In genomic region chr5:65101706-65102105, GRCh38 we compare ENCODE assay signal across 14 cellular contexts.
DNase-seq lines count a peak whose midpoint lies in the region; ATAC-seq, FAIRE-seq and TF ChIP-seq lines count a peak whose summit lies in the region.
"Had no signal": no experiment of that assay in that cellular context is flagged by ENCODE, and none has a peak within 500 bp of the region (broad histone marks: within the 10 kb centered on the region; RNA-seq: fewer than 3 reads in every experiment).

No MANE protein-coding gene starts in this region.

- no peak overlapping the region for H3K9ac ChIP-seq in K562 (ENCODE audit: insufficient read depth in 1 of 2, low read depth in 2 of 2, low read length in 2 of 2)

- H3K9me1 ChIP-seq in K562 (ENCODE audit: control insufficient read depth, insufficient read depth, low read length): no peaks in the 10 kb centered on the region

- no peaks in the 10 kb centered on the region for H4K20me1 ChIP-seq in K562 (replicated peaks; ENCODE audit: control insufficient read depth, insufficient read depth, low read length)

- H3K27ac Mint-ChIP-seq in memory B cell: peak overlapping the region; percentile 11

- 56% methylated on average over 7 of the region's 7 CpGs for WGBS in K562 (ENCODE audit: insufficient coverage, low coverage, missing lambda C conversion rate)
- 57 to 69% methylated on average over 7 of the region's 7 CpGs for WGBS in tibial nerve, 2 donors

- in situ Hi-C loops in K562 (cut with MboI): no loop called here

- no peaks in the 10 kb centered on the region for H3K36me3 ChIP-seq in K562 (ENCODE audit: control insufficient read depth, insufficient read depth, low read length)
- H3K36me3 ChIP-seq in tibial nerve: no peaks in the 10 kb centered on the region
- H3K36me3 ChIP-seq: Peyer's patch, upper lobe of left lung had no signal

- peak overlapping the region; percentile 79 for H3K4me3 Mint-ChIP-seq in activated T-cell treated with anti-CD3 and anti-CD28 coated beads, Interleukin-2, amount 50 U/mL, for 4 hours
- H3K4me3 Mint-ChIP-seq in memory B cell: no peak overlapping the region

- ATAC-seq in activated T-cell treated with anti-CD3 and anti-CD28 coated beads, Interleukin-2, amount 50 U/mL, for 4 hours: no peak
- ATAC-seq in K562: no peak
- no peak for ATAC-seq in memory B cell (ENCODE audit: low read depth)

- H2AFZ ChIP-seq in K562 (ENCODE audit: low read depth, low read length): peak overlapping the region; percentile 72

- no peak for FAIRE-seq in K562 (lab: Jason Lieb, UNC)
- FAIRE-seq: kidney had no signal

- no peaks in the 10 kb centered on the region for H3K27me3 Mint-ChIP-seq in activated T-cell treated with anti-CD3 and anti-CD28 coated beads, Interleukin-2, amount 50 U/mL, for 4 hours (ENCODE audit: low read depth)
- no peaks in the 10 kb centered on the region for H3K27me3 Mint-ChIP-seq in memory B cell

- H3K4me1 ChIP-seq in K562 (replicated peaks in 1 of 2; ENCODE audit: control insufficient read depth in 2 of 2, insufficient read depth in 2 of 2, low read length in 2 of 2) (peaks cover 9% of the 10 kb centered on the region in 2 experiments; a peak in 4 of 5 replicates), tibial nerve (peaks cover 0 to 21% (median 1%) of the 10 kb centered on the region in 4 donors)

- no peaks in the 10 kb centered on the region for H3K36me3 Mint-ChIP-seq in activated T-cell treated with anti-CD3 and anti-CD28 coated beads, Interleukin-2, amount 50 U/mL, for 4 hours (ENCODE audit: insufficient read depth)
- H3K36me3 Mint-ChIP-seq in memory B cell: no peaks in the 10 kb centered on the region

- CTCF ChIA-PET in K562 (lab: Yijun Ruan, JAX; ENCODE audit: low intra/inter-chr PET ratio): no interaction called here

- H3K27ac ChIP-seq in K562 (ENCODE audit: extremely low read depth, low read depth, low read length): no peak overlapping the region
- peak overlapping the region in 3 of 4 donors; percentile 15 to 89 (median 67) for H3K27ac ChIP-seq in tibial nerve

- no peak for TF ChIP-seq EP300 in K562 (IDR thresholded peaks at IDR 0.05; ENCODE audit: low read length)
- no peak for TF ChIP-seq EP300 in tibial nerve (IDR thresholded peaks at IDR 0.05)

- TF ChIP-seq POLR2A in K562 (conservative IDR thresholded peaks at IDR 0.05): no peak
- no peak for TF ChIP-seq POLR2A in tibial nerve (IDR thresholded peaks at IDR 0.05)

- H3K4me3 ChIP-seq in K562: no peak overlapping the region
- no peak overlapping the region for H3K4me3 ChIP-seq in tibial nerve
- H3K4me3 ChIP-seq: skin epidermis had no signal

- H3K9me3 ChIP-seq in K562 (replicated peaks; ENCODE audit: control insufficient read depth, insufficient read depth, low read depth, low read length) (no peaks in the 10 kb centered on the region), tibial nerve (no peaks in the 10 kb centered on the region)
- H3K9me3 ChIP-seq: Peyer's patch, upper lobe of left lung had no signal

- no peak for TF ChIP-seq RAD21 in K562 (CRISPR knock-in tag; conservative IDR thresholded peaks at IDR 0.05 in 1 of 2, IDR thresholded peaks at IDR 0.05 in 1 of 2)

- intact Hi-C loops in K562 (cut with micrococcal nuclease): loop anchor here (1.0 kb wide), 1 partner anchor 382 kb away; no protein-coding TSS in a partner anchor

- POLR2A ChIA-PET in K562 (lab: Yijun Ruan, JAX): interaction anchor here (0.6 kb wide), 1 partner anchor 742 kb away, joined by 3 read pairs; no protein-coding TSS in a partner anchor

- no peak overlapping the region for H3K4me2 ChIP-seq in K562 (ENCODE audit: insufficient read depth, low read length)

- H3K79me2 ChIP-seq in K562 (ENCODE audit: control insufficient read depth, insufficient read depth, low read length): no peaks in the 10 kb centered on the region

- DNase-seq in activated T-cell treated with anti-CD3 and anti-CD28 coated beads, Interleukin-2, amount 50 U/mL, for 4 hours: no peak
- no peak for DNase-seq in activated T-cell treated with anti-CD3 and anti-CD28 coated beads, Interleukin-2, amount 50 U/mL, for 48 hours
- DNase-seq in K562 (ENCODE audit: extremely low read depth in 1 of 4, low spot score in 3 of 4): no peak
- no peak for DNase-seq in memory B cell (ENCODE audit: low spot score in 2 of 2)
- DNase-seq in tibial nerve (ENCODE audit: low spot score in 2 of 2): no peak
- no peak for DNase-seq in kidney tubule cell (ENCODE audit: low spot score)
- no peak for DNase-seq in AG20443 (ENCODE audit: low spot score)
- no peak for DNase-seq in SIG-M5 treated with dmso at 0.1 percent for 504 hours (lab: John Stamatoyannopoulos, UW; ENCODE audit: unreplicated experiment)
- DNase-seq: activated naive CD8-positive, alpha-beta T cell treated with anti-CD3 and anti-CD28 coated beads, Interleukin-2, amount 10 ng/mL, durations not matched to agents 7 days and 5 days; kidney; NCI-H226 had no signal

- no peaks in the 10 kb centered on the region for H3K9me3 Mint-ChIP-seq in activated T-cell treated with anti-CD3 and anti-CD28 coated beads, Interleukin-2, amount 50 U/mL, for 4 hours
- no peaks in the 10 kb centered on the region for H3K9me3 Mint-ChIP-seq in memory B cell
- H3K9me3 Mint-ChIP-seq: activated naive CD8-positive, alpha-beta T cell treated with anti-CD3 and anti-CD28 coated beads, Interleukin-2, amount 10 ng/mL, durations not matched to agents 7 days and 5 days had no signal

- H3K27me3 ChIP-seq in K562 (ENCODE audit: control insufficient read depth in 2 of 2, insufficient read depth in 2 of 2, low read length in 2 of 2): 0 out of 5 replicates have a peak, but pooled peaks cover 0 to 4% of the 10 kb centered on the region in 2 experiments
- H3K27me3 ChIP-seq in tibial nerve: no peaks in the 10 kb centered on the region
- H3K27me3 ChIP-seq: Peyer's patch, upper lobe of left lung had no signal

- H3K4me1 Mint-ChIP-seq in activated T-cell treated with anti-CD3 and anti-CD28 coated beads, Interleukin-2, amount 50 U/mL, for 4 hours (ENCODE audit: low read depth): peaks cover 28% of the 10 kb centered on the region
- peaks cover 19% of the 10 kb centered on the region for H3K4me1 Mint-ChIP-seq in memory B cell

- TF ChIP-seq CTCF in K562 (IDR thresholded peaks at IDR 0.05 in 2 of 3, conservative IDR thresholded peaks at IDR 0.05 in 1 of 3; ENCODE audit: insufficient read depth in 2 of 3, low read depth in 1 of 3, low read length in 3 of 3): no peak
- TF ChIP-seq CTCF in tibial nerve (IDR thresholded peaks at IDR 0.05): no peak

- no TSS peak for BruUV-seq in K562 (replicated peaks; lab: Mats Ljungman, UMichigan)

TF ChIP-seq in K562, 482 proteins besides CTCF, POLR2A, EP300 and RAD21:
- TF ChIP-seq SAFB2 (IDR thresholded peaks at IDR 0.05; ENCODE audit: borderline replicate concordance, low read depth, low read length, severe bottlenecking): no peak
- TF ChIP-seq ZNF165 (CRISPR knock-in tag; IDR thresholded peaks at IDR 0.05; ENCODE audit: borderline replicate concordance): no peak
- TF ChIP-seq ZNF589 (CRISPR knock-in tag; IDR thresholded peaks at IDR 0.05; ENCODE audit: low read depth): no peak
- TF ChIP-seq CTCFL (IDR thresholded peaks at IDR 0.05; ENCODE audit: borderline replicate concordance, insufficient read depth, low read depth, low read length, poor library complexity, severe bottlenecking): no peak
- no peak for TF ChIP-seq TARDBP (IDR thresholded peaks at IDR 0.05)
- TF ChIP-seq TRIM24 (IDR thresholded peaks at IDR 0.05): no peak
- TF ChIP-seq ZNF408 (CRISPR knock-in tag; IDR thresholded peaks at IDR 0.05; ENCODE audit: low read depth): no peak
- no peak for TF ChIP-seq MAFF (IDR thresholded peaks at IDR 0.05; ENCODE audit: low read length)
